Comparison of ENCODE assay signal across 1 cellular context in genomic region chr15:41307679-41308078, GRCh38.
TF ChIP-seq lines count a peak whose summit lies in the region.

No MANE protein-coding gene starts in this region.

TF ChIP-seq in GM23338, 12 proteins besides CTCF, POLR2A, EP300 and RAD21 (continued from another document):
- no peak for TF ChIP-seq ZNF462 (CRISPR knock-in tag; IDR thresholded peaks at IDR 0.05)
